ENCODE assay signal across 20 cellular contexts in genomic region chr2:61238221-61238620, GRCh38.
A peak's percentile ranks its signal among the peaks of the same experiment; 100 is the strongest.
DNase-seq lines count a peak whose midpoint lies in the region; ATAC-seq, FAIRE-seq and TF ChIP-seq lines count a peak whose summit lies in the region.
"Had no signal": no experiment of that assay in that cellular context is flagged by ENCODE, and none has a peak within 500 bp of the region (broad histone marks: within the 10 kb centered on the region; RNA-seq: fewer than 3 reads in every experiment).

No MANE protein-coding gene starts in this region.

- no peak for TF ChIP-seq CTCF in foreskin fibroblast (IDR thresholded peaks at IDR 0.05; ENCODE audit: low read depth, low read length)

- ATAC-seq in stimulated activated naive CD8-positive, alpha-beta T cell treated with anti-CD3 and anti-CD28 coated beads, Interleukin-15, amount 100 ng/mL, for 72 hours: no peak
- ATAC-seq in stimulated activated naive CD8-positive, alpha-beta T cell treated with anti-CD3 and anti-CD28 coated beads, Interleukin-15, Interleukin-2, amounts not matched to agents 100 U/mL and 50 U/mL, for 24 hours: no peak
- no peak for ATAC-seq in effector memory CD8-positive, alpha-beta T cell (replicated peaks)
- ATAC-seq in Right ventricle myocardium superior (ENCODE audit: poor library complexity): no peak
- ATAC-seq: heart left ventricle, upper lobe of right lung had no signal

- H3K9me3 Mint-ChIP-seq in stimulated activated naive CD8-positive, alpha-beta T cell treated with anti-CD3 and anti-CD28 coated beads, Interleukin-15, amount 100 ng/mL, for 72 hours: no peaks in the 10 kb centered on the region
- H3K9me3 Mint-ChIP-seq in effector memory CD8-positive, alpha-beta T cell: no peaks in the 10 kb centered on the region

- no peak for DNase-seq in stimulated activated naive CD8-positive, alpha-beta T cell treated with anti-CD3 and anti-CD28 coated beads, Interleukin-15, amount 100 ng/mL, for 72 hours
- DNase-seq in stimulated activated naive CD8-positive, alpha-beta T cell treated with anti-CD3 and anti-CD28 coated beads, Interleukin-15, Interleukin-2, amounts not matched to agents 100 U/mL and 50 U/mL, for 24 hours: no peak
- DNase-seq in effector memory CD8-positive, alpha-beta T cell: no peak
- DNase-seq in GOT3 (lab: John Stamatoyannopoulos, UW) (no peak), Right ventricle myocardium superior (no peak), retina (no peak), foreskin fibroblast (no peak)
- DNase-seq: activated CD4-positive, CD25-positive, alpha-beta regulatory T cell; amniotic stem cell; caudate nucleus; heart left ventricle; IMR-90; NCI-H2029; NCI-H510A treated with DMSO at 0.1 percent for 48 hours; SHP77; stimulated activated CD4-positive, alpha-beta T cell treated with anti-CD3 and anti-CD28 coated beads, Interleukin-2, amount 100 ng/mL, for 24 hours; upper lobe of right lung had no signal

- FAIRE-seq in TTC549 (lab: Jason Lieb, UNC): peak; percentile 58

- peak overlapping the region; percentile 1 to 43 for H3K27ac Mint-ChIP-seq in stimulated activated naive CD8-positive, alpha-beta T cell treated with anti-CD3 and anti-CD28 coated beads, Interleukin-15, amount 100 ng/mL, for 72 hours
- peak overlapping the region; percentile 55 to 93 for H3K27ac Mint-ChIP-seq in effector memory CD8-positive, alpha-beta T cell

- peak overlapping the region in 1 of 2 donors; percentile 23 for H3K4me3 Mint-ChIP-seq in stimulated activated naive CD8-positive, alpha-beta T cell treated with anti-CD3 and anti-CD28 coated beads, Interleukin-15, amount 100 ng/mL, for 72 hours
- H3K4me3 Mint-ChIP-seq in effector memory CD8-positive, alpha-beta T cell: peak overlapping the region; percentile 1 to 40

- peaks cover 14% of the 10 kb centered on the region for H3K4me1 Mint-ChIP-seq in stimulated activated naive CD8-positive, alpha-beta T cell treated with anti-CD3 and anti-CD28 coated beads, Interleukin-15, amount 100 ng/mL, for 72 hours
- H3K4me1 Mint-ChIP-seq in effector memory CD8-positive, alpha-beta T cell (ENCODE audit: low read depth in 2 of 2): peaks cover 11 to 14% of the 10 kb centered on the region in 2 donors

- no peaks in the 10 kb centered on the region for H3K27me3 Mint-ChIP-seq in stimulated activated naive CD8-positive, alpha-beta T cell treated with anti-CD3 and anti-CD28 coated beads, Interleukin-15, amount 100 ng/mL, for 72 hours
- H3K27me3 Mint-ChIP-seq in effector memory CD8-positive, alpha-beta T cell: no peaks in the 10 kb centered on the region

- H3K36me3 Mint-ChIP-seq in effector memory CD8-positive, alpha-beta T cell (ENCODE audit: insufficient read depth): peaks cover 65% of the 10 kb centered on the region

- no peak overlapping the region for H3K4me3 ChIP-seq in foreskin fibroblast (ENCODE audit: low read depth in 1 of 2, low read length in 2 of 2)
- H3K4me3 ChIP-seq: HAP-1, heart left ventricle, lung, upper lobe of right lung had no signal

- intact Hi-C loops in Right ventricle myocardium superior (cut with DNase I): no loop called here
